ENCODE assay signal across 12 cellular contexts in the genomic region with DNA sequence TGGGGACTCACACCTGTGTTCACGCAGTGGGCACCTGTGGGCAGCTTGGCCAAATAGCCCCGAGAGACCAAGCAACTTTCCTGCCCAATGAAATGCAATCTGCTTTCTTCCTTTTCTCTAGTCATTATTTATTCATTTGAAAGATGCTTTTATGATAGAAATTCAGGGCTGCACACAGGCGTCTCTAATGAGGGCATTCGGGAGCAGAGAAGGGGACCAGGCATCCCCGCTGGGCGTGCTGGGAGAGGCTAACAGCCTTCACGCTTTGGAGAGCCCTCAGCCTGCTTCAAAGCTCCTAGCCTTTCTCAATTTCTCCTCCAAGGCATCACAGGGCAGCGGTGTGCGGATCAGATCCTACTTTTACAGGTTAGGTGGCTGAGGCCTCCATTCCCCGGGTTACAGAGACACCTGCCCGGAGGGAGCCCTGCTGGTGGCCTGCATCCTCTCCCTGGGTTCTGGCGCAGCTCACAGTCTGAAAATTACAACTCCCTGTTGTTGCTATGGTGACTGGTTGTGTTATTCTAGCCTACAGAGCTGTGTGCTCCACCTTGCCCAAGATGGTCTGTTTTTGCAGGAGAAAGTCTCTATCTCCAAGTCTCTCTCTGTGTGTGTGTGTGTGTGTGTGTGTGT. TPM values are rescaled to one million over a fixed set of nuclear protein-coding genes. Genes with fewer than 3 reads are reported as not detected.
DNase-seq lines count a peak whose midpoint lies in the region; ATAC-seq and TF ChIP-seq lines count a peak whose summit lies in the region.
"Had no signal": no experiment of that assay in that cellular context is flagged by ENCODE, and none has a peak within 500 bp of the region (broad histone marks: within the 10 kb centered on the region; RNA-seq: fewer than 3 reads in every experiment).

No MANE protein-coding gene starts in this region.

- H3K27me3 Mint-ChIP-seq in osteocyte (ENCODE audit: unreplicated experiment) = peaks cover 34% of the 10 kb centered on the region

- no peak overlapping the region for H3K4me3 Mint-ChIP-seq in osteocyte (ENCODE audit: unreplicated experiment)

- no peaks in the 10 kb centered on the region for H3K36me3 Mint-ChIP-seq in osteocyte (ENCODE audit: unreplicated experiment)

- DNase-seq in DMS53 (lab: John Stamatoyannopoulos, UW) = peak; percentile 42
- no peak for DNase-seq in DMS53 treated with DMSO at 0.1 percent for 48 hours (lab: John Stamatoyannopoulos, UW; ENCODE audit: unreplicated experiment)
- peak; percentile 35 for DNase-seq in NCI-H146 treated with DMSO at 0.1 percent for 48 hours (lab: John Stamatoyannopoulos, UW; ENCODE audit: unreplicated experiment)
- DNase-seq in caudate nucleus (lab: John Stamatoyannopoulos, UW) = peak in 8 of 61 donors; percentile 31 to 72 (median 34)
- DNase-seq in osteocyte (ENCODE audit: extremely low spot score, unreplicated experiment) = peak; percentile 67
- no peak for DNase-seq in kidney tubule cell (ENCODE audit: low spot score)
- no peak for DNase-seq in GM03348 (ENCODE audit: low spot score)
- DNase-seq: 8988T; activated CD4-positive, alpha-beta T cell treated with anti-CD3 and anti-CD28 coated beads for 1 hour; islet precursor cell had no signal

- peak overlapping the region; percentile 94 for H3K27ac ChIP-seq in caudate nucleus (ENCODE audit: low read depth, low read length)

- H3K27ac Mint-ChIP-seq in osteocyte (ENCODE audit: unreplicated experiment) = no peak overlapping the region

- no peaks in the 10 kb centered on the region for H3K9me3 Mint-ChIP-seq in osteocyte (ENCODE audit: unreplicated experiment)

- H3K4me1 Mint-ChIP-seq in osteocyte (ENCODE audit: unreplicated experiment) = peaks cover 17% of the 10 kb centered on the region

- no peak for ATAC-seq in GM21423 (IDR thresholded peaks at IDR 0.05; ENCODE audit: unreplicated experiment)
- ATAC-seq: esophagus mucosa had no signal

- TF ChIP-seq CTCF in osteocyte (IDR thresholded peaks at IDR 0.05) = no peak

RNA-seq across cellular contexts. Expression of a gene that starts 21.8 kb away (rescaled TPM):
- total RNA-seq in osteocyte = 54.5 and 57.7 TPM in 2 replicates

Comparison
In these comparisons a context has a peak if more than half of its experiments do, and no peak if none do; other contexts are left out.
1. DNase-seq: peak in DMS53 (single experiment), NCI-H146 treated with DMSO at 0.1 percent for 48 hours (single experiment) and osteocyte (single experiment); none in DMS53 treated with DMSO at 0.1 percent for 48 hours (single experiment), kidney tubule cell (single experiment) and GM03348 (single experiment).